9 cellular contexts compared by ENCODE assay signal in the genomic region with DNA sequence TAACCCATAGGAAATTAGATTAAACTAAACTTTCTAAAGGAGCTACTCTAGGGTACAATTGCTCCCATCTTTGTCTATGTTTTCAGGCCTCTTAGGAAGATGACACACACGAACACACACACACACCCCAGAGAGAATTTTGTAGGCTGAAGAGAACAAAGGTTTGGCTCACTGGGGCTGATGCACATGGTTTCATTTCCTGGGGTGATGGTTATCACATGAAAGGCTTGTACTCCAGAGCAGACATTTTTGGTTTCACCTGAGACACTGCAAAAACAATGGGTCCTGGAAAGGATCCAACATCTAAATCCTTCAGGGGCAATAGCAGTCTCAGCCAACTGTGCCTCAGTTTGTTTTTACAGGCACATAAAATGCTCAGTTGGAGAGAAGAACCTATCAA.
DNase-seq lines count a peak whose midpoint lies in the region; ATAC-seq and TF ChIP-seq lines count a peak whose summit lies in the region.
"Had no signal": no experiment of that assay in that cellular context is flagged by ENCODE, and none has a peak within 500 bp of the region (broad histone marks: within the 10 kb centered on the region; RNA-seq: fewer than 3 reads in every experiment).

No MANE protein-coding gene starts in this region.

- ATAC-seq in GM19351 (IDR thresholded peaks at IDR 0.05; ENCODE audit: unreplicated experiment), result no peak
- no peak for ATAC-seq in HG03460 (IDR thresholded peaks at IDR 0.05; ENCODE audit: unreplicated experiment)
- ATAC-seq in HG03175 (IDR thresholded peaks at IDR 0.05; ENCODE audit: unreplicated experiment), result no peak

- TF ChIP-seq POLR2A in GM19193 (IDR thresholded peaks at IDR 0.05; ENCODE audit: extremely low read depth, insufficient read depth, insufficient read length), result peak; percentile 21

- DNase-seq in NCI-H345 treated with DMSO at 0.1 percent for 48 hours (lab: John Stamatoyannopoulos, UW; ENCODE audit: unreplicated experiment) (peak; percentile 86), GDM1 (lab: John Stamatoyannopoulos, UW) (no peak)
- peak; percentile 53 for DNase-seq in activated naive CD4-positive, alpha-beta T cell treated with Interleukin-2 at 50 U/mL for 16 hours
- peak; percentile 65 for DNase-seq in stimulated activated CD4-positive, alpha-beta T cell treated with anti-CD3 and anti-CD28 coated beads, Interleukin-1b, Interleukin-23, amount 100 ng/mL, for 48 hours
- DNase-seq: amniotic stem cell had no signal
